In the genomic region with DNA sequence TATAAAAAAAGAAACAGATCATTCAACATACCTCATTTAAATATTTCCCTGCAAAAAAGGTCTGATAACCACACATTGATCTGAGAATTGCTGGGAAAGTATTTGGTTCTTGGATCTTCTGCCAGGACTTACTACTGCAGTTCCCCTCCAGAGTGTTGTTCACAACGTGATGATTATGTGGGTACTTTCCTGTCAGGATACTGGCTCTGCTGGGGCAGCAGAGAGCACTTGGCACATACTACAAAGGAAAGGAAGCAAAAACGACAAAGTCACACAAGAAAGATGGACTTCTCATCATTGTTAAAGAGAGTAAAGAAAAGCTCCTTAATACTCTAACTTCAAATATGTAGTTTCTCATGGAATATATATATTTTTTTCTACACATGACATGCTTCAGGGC, we compare ENCODE assay signal across 20 cellular contexts. TPM values are rescaled to one million over a fixed set of nuclear protein-coding genes. Genes with fewer than 3 reads are reported as not detected.
DNase-seq lines count a peak whose midpoint lies in the region; ATAC-seq and TF ChIP-seq lines count a peak whose summit lies in the region.
"Had no signal": no experiment of that assay in that cellular context is flagged by ENCODE, and none has a peak within 500 bp of the region (broad histone marks: within the 10 kb centered on the region; RNA-seq: fewer than 3 reads in every experiment).

No MANE protein-coding gene starts in this region.

- DNase-seq in HFFc6 (no peak), endothelial cell (ENCODE audit: low spot score) (no peak), progenitor cell of endocrine pancreas (ENCODE audit: low spot score, unreplicated experiment) (no peak), mesothelial cell of epicardium (ENCODE audit: low spot score in 2 of 2, unreplicated experiment in 2 of 2) (no peak)
- DNase-seq: activated CD4-positive, CD25-positive, alpha-beta regulatory T cell treated with anti-CD3 and anti-CD28 coated beads, Interleukin-2, amount 50 U/mL, for 72 hours; activated naive CD4-positive, alpha-beta T cell; activated T-cell treated with anti-CD3 and anti-CD28 coated beads, Interleukin-2, amount 50 U/mL, for 24 hours; amniotic stem cell; CD4-positive, alpha-beta T cell; DMS79; hypothalamus; stimulated activated CD4-positive, alpha-beta T cell treated with anti-CD3 and anti-CD28 coated beads, Interleukin-2, amount 100 ng/mL, for 48 hours; stimulated activated naive B cell treated with anti-CD40 and anti-IgM and Interleukin-4, amounts not matched to agents 10 μg/mL and 1 μg/mL and 100 μg/mL, for 72 hours; T1000; testis had no signal

- H3K4me1 Mint-ChIP-seq in HFFc6 (ENCODE audit: low read depth) (peaks cover 49% of the 10 kb centered on the region), endothelial cell (ENCODE audit: unreplicated experiment) (peaks cover 3% of the 10 kb centered on the region), progenitor cell of endocrine pancreas (ENCODE audit: low read depth) (peaks cover 15% of the 10 kb centered on the region), mesothelial cell of epicardium (peaks cover 7% of the 10 kb centered on the region)
- H3K4me1 Mint-ChIP-seq: neural crest cell had no signal

- TF ChIP-seq CTCF in HFFc6 (IDR thresholded peaks at IDR 0.05) = no peak
- TF ChIP-seq CTCF in endothelial cell (IDR thresholded peaks at IDR 0.05; ENCODE audit: unreplicated experiment) = no peak
- no peak for TF ChIP-seq CTCF in progenitor cell of endocrine pancreas (IDR thresholded peaks at IDR 0.05; ENCODE audit: unreplicated experiment)
- TF ChIP-seq CTCF in mesothelial cell of epicardium (IDR thresholded peaks at IDR 0.05; ENCODE audit: unreplicated experiment) = no peak

- H3K4me3 Mint-ChIP-seq in HFFc6 = no peak overlapping the region
- H3K4me3 Mint-ChIP-seq in endothelial cell (ENCODE audit: unreplicated experiment) = no peak overlapping the region
- H3K4me3 Mint-ChIP-seq in progenitor cell of endocrine pancreas (ENCODE audit: low read depth) = no peak overlapping the region
- no peak overlapping the region for H3K4me3 Mint-ChIP-seq in mesothelial cell of epicardium
- H3K4me3 Mint-ChIP-seq: activated T-cell treated with anti-CD3 and anti-CD28 coated beads, Interleukin-2, amount 50 U/mL, for 24 hours; CD4-positive, alpha-beta T cell; dendritic cell treated with granulocyte-macrophage colony-stimulating factor and Interleukin-4, amounts not matched to agents 40 ng/mL and 50 ng/mL, for 4 days; neural crest cell; stimulated activated naive B cell treated with anti-CD40 and anti-IgM and Interleukin-4, amounts not matched to agents 10 μg/mL and 1 μg/mL and 100 μg/mL, for 72 hours had no signal

- ATAC-seq in SK-N-SH treated with all-trans-retinoic acid at 6 μM for 48 hours = peak; percentile 45
- no peak for ATAC-seq in HG02885 (IDR thresholded peaks at IDR 0.05; ENCODE audit: poor library complexity, unreplicated experiment)
- no peak for ATAC-seq in HG03097 (IDR thresholded peaks at IDR 0.05; ENCODE audit: low FRiP score, unreplicated experiment)
- ATAC-seq: stimulated activated naive B cell treated with anti-CD40 and anti-IgM and Interleukin-4, amounts not matched to agents 10 μg/mL and 1 μg/mL and 100 μg/mL, for 72 hours had no signal

- H3K27ac Mint-ChIP-seq in HFFc6 (peak overlapping the region; percentile 54; the same call in 1 of the 2 replicates), endothelial cell (ENCODE audit: unreplicated experiment) (peak overlapping the region; percentile 69), progenitor cell of endocrine pancreas (peak overlapping the region; percentile 56), mesothelial cell of epicardium (no peak overlapping the region)
- H3K27ac Mint-ChIP-seq: activated T-cell treated with anti-CD3 and anti-CD28 coated beads, Interleukin-2, amount 50 U/mL, for 24 hours; CD4-positive, alpha-beta T cell; stimulated activated naive B cell treated with anti-CD40 and anti-IgM and Interleukin-4, amounts not matched to agents 10 μg/mL and 1 μg/mL and 100 μg/mL, for 72 hours had no signal

- H3K27me3 Mint-ChIP-seq in HFFc6 (ENCODE audit: insufficient read depth) (no peaks in the 10 kb centered on the region), endothelial cell (ENCODE audit: unreplicated experiment) (peaks cover 2% of the 10 kb centered on the region), progenitor cell of endocrine pancreas (no peaks in the 10 kb centered on the region), mesothelial cell of epicardium (ENCODE audit: low read depth) (no peaks in the 10 kb centered on the region)
- H3K27me3 Mint-ChIP-seq: activated T-cell treated with anti-CD3 and anti-CD28 coated beads, Interleukin-2, amount 50 U/mL, for 24 hours; CD4-positive, alpha-beta T cell; dendritic cell treated with granulocyte-macrophage colony-stimulating factor and Interleukin-4, amounts not matched to agents 40 ng/mL and 50 ng/mL, for 4 days; stimulated activated naive B cell treated with anti-CD40 and anti-IgM and Interleukin-4, amounts not matched to agents 10 μg/mL and 1 μg/mL and 100 μg/mL, for 72 hours had no signal

- no peaks in the 10 kb centered on the region for H3K9me3 Mint-ChIP-seq in HFFc6
- H3K9me3 Mint-ChIP-seq in endothelial cell (ENCODE audit: unreplicated experiment) = no peaks in the 10 kb centered on the region
- H3K9me3 Mint-ChIP-seq in progenitor cell of endocrine pancreas (ENCODE audit: low read depth) = no peaks in the 10 kb centered on the region
- peaks cover 3% of the 10 kb centered on the region for H3K9me3 Mint-ChIP-seq in mesothelial cell of epicardium
- H3K9me3 Mint-ChIP-seq: activated T-cell treated with anti-CD3 and anti-CD28 coated beads, Interleukin-2, amount 50 U/mL, for 24 hours; CD4-positive, alpha-beta T cell; dendritic cell treated with granulocyte-macrophage colony-stimulating factor and Interleukin-4, amounts not matched to agents 40 ng/mL and 50 ng/mL, for 4 days; neural crest cell; stimulated activated naive B cell treated with anti-CD40 and anti-IgM and Interleukin-4, amounts not matched to agents 10 μg/mL and 1 μg/mL and 100 μg/mL, for 72 hours had no signal

- peaks cover 17% of the 10 kb centered on the region for H3K36me3 Mint-ChIP-seq in HFFc6 (ENCODE audit: low read depth)
- H3K36me3 Mint-ChIP-seq in endothelial cell (ENCODE audit: low read depth, unreplicated experiment) = peaks cover 18% of the 10 kb centered on the region
- H3K36me3 Mint-ChIP-seq in progenitor cell of endocrine pancreas (ENCODE audit: insufficient read depth) = peaks cover 20% of the 10 kb centered on the region
- H3K36me3 Mint-ChIP-seq in mesothelial cell of epicardium = peaks cover 40% of the 10 kb centered on the region

TF ChIP-seq in SK-N-SH treated with all-trans-retinoic acid at 6 μM for 48 hours, 23 proteins besides CTCF, POLR2A, EP300 and RAD21:
- no peak for TF ChIP-seq SNAI2 (CRISPR knock-in tag; IDR thresholded peaks at IDR 0.05)
- no peak for TF ChIP-seq PPARA (CRISPR knock-in tag; IDR thresholded peaks at IDR 0.05; ENCODE audit: borderline replicate concordance)
- TF ChIP-seq TOX (CRISPR knock-in tag; IDR thresholded peaks at IDR 0.05; ENCODE audit: borderline replicate concordance) = no peak
- TF ChIP-seq ISL1 (CRISPR knock-in tag; IDR thresholded peaks at IDR 0.05) = no peak
- TF ChIP-seq, protein P1, sequence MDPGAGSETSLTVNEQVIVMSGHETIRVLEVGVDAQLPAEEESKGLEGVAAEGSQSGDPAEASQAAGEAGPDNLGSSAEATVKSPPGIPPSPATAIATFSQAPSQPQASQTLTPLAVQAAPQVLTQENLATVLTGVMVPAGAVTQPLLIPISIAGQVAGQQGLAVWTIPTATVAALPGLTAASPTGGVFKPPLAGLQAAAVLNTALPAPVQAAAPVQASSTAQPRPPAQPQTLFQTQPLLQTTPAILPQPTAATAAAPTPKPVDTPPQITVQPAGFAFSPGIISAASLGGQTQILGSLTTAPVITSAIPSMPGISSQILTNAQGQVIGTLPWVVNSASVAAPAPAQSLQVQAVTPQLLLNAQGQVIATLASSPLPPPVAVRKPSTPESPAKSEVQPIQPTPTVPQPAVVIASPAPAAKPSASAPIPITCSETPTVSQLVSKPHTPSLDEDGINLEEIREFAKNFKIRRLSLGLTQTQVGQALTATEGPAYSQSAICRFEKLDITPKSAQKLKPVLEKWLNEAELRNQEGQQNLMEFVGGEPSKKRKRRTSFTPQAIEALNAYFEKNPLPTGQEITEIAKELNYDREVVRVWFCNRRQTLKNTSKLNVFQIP (CRISPR knock-in tag; IDR thresholded peaks at IDR 0.05; ENCODE audit: borderline replicate concordance, low read depth) = no peak
- no peak for TF ChIP-seq ZC3H10 (CRISPR knock-in tag; IDR thresholded peaks at IDR 0.05)
- no peak for TF ChIP-seq BACH2 (CRISPR knock-in tag; IDR thresholded peaks at IDR 0.05; ENCODE audit: borderline replicate concordance)
- no peak for TF ChIP-seq ZNF8 (CRISPR knock-in tag; IDR thresholded peaks at IDR 0.05)
- TF ChIP-seq ARNTL (CRISPR knock-in tag; IDR thresholded peaks at IDR 0.05; ENCODE audit: borderline replicate concordance, low read depth) = no peak
- TF ChIP-seq ZFP3 (CRISPR knock-in tag; IDR thresholded peaks at IDR 0.05) = no peak
- TF ChIP-seq ZNF70 (CRISPR knock-in tag; IDR thresholded peaks at IDR 0.05) = no peak
- no peak for TF ChIP-seq ZFP30 (CRISPR knock-in tag; IDR thresholded peaks at IDR 0.05)
- no peak for TF ChIP-seq ESRRG (CRISPR knock-in tag; IDR thresholded peaks at IDR 0.05)
- TF ChIP-seq ZNF565 (CRISPR knock-in tag; conservative IDR thresholded peaks at IDR 0.05; ENCODE audit: low read depth) = no peak
- TF ChIP-seq, protein P2, sequence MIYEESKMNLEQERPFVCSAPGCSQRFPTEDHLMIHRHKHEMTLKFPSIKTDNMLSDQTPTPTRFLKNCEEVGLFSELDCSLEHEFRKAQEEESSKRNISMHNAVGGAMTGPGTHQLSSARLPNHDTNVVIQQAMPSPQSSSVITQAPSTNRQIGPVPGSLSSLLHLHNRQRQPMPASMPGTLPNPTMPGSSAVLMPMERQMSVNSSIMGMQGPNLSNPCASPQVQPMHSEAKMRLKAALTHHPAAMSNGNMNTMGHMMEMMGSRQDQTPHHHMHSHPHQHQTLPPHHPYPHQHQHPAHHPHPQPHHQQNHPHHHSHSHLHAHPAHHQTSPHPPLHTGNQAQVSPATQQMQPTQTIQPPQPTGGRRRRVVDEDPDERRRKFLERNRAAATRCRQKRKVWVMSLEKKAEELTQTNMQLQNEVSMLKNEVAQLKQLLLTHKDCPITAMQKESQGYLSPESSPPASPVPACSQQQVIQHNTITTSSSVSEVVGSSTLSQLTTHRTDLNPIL (CRISPR knock-in tag; IDR thresholded peaks at IDR 0.05; ENCODE audit: low read depth) = no peak
- no peak for TF ChIP-seq RARB (CRISPR knock-in tag; IDR thresholded peaks at IDR 0.05)
- no peak for TF ChIP-seq GLIS3 (CRISPR knock-in tag; IDR thresholded peaks at IDR 0.05)
- no peak for TF ChIP-seq CSDC2 (CRISPR knock-in tag; IDR thresholded peaks at IDR 0.05)

RNA-seq across cellular contexts. Expression of a gene that starts 11.5 kb away (rescaled TPM):
- 100 to 1,000 TPM in 1 of 6 experiments, 10 to 100 TPM in 5; 86.4 to 104 (median 91.2) TPM for total RNA-seq in HFFc6 (2021; fragmentation: NEBNext Ultra II Directional; extraction: Animal tissue kit (Norgen Biotek cat#: 25700))
- 80.2 TPM for total RNA-seq in endothelial cell (ENCODE audit: unreplicated experiment)
- 71.5 and 78.8 TPM in 2 replicates for total RNA-seq in progenitor cell of endocrine pancreas
- total RNA-seq in mesothelial cell of epicardium = 66.1 to 68.0 TPM (median 67.4 TPM) in 3 replicates
